ENCODE assay signal across 3 cellular contexts in the genomic region with DNA sequence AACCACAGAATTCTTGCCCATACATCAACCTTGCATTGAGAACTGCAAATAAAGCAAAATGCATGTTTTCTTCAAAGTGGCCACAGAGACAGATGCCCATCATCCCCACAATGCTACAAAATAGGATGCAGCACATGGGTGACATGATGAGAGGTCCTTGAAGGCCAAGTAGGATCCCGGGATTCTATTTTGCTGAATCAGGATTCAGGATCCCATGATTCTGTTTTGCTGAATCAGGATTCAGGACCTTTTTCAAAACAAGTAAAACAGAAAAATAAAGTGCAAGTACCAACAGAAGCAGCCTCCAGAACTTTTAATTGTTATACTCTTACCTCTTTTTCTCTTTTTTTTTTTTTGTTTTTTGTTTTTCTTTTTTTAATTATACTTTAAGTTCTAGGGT.
TF ChIP-seq lines count a peak whose summit lies in the region.

No MANE protein-coding gene starts in this region.

TF ChIP-seq in HepG2, 621 proteins besides CTCF, POLR2A, EP300 and RAD21:
- peak; percentile 82 for TF ChIP-seq MAFF (IDR thresholded peaks at IDR 0.05; ENCODE audit: low read depth, low read length)
- TF ChIP-seq ZNF431 (CRISPR knock-in tag; IDR thresholded peaks at IDR 0.05; ENCODE audit: borderline replicate concordance, low read depth), result no peak
- peak; percentile 79 to 89 for TF ChIP-seq MAFK (conservative IDR thresholded peaks at IDR 0.05 in 1 of 2, IDR thresholded peaks at IDR 0.05 in 1 of 2; ENCODE audit: low read length in 2 of 2)

TF ChIP-seq in H1, 55 proteins besides CTCF, POLR2A, EP300 and RAD21:
- no peak for TF ChIP-seq CBX8 (IDR thresholded peaks at IDR 0.05; ENCODE audit: borderline replicate concordance, low read depth, low read length)
- TF ChIP-seq MAFK (IDR thresholded peaks at IDR 0.05; ENCODE audit: low read depth, low read length), result peak; percentile 49
- TF ChIP-seq BACH1 (IDR thresholded peaks at IDR 0.05; ENCODE audit: low read length), result peak; percentile 93

TF ChIP-seq in SK-N-SH treated with all-trans-retinoic acid at 6 μM for 48 hours, 23 proteins besides CTCF, POLR2A, EP300 and RAD21:
- TF ChIP-seq SNAI2 (CRISPR knock-in tag; IDR thresholded peaks at IDR 0.05), result no peak
- TF ChIP-seq GLIS3 (CRISPR knock-in tag; IDR thresholded peaks at IDR 0.05), result no peak
- TF ChIP-seq OSR1 (CRISPR knock-in tag; IDR thresholded peaks at IDR 0.05), result no peak
- TF ChIP-seq ZC3H10 (CRISPR knock-in tag; IDR thresholded peaks at IDR 0.05), result no peak
- no peak for TF ChIP-seq CSDC2 (CRISPR knock-in tag; IDR thresholded peaks at IDR 0.05)
- no peak for TF ChIP-seq ESRRG (CRISPR knock-in tag; IDR thresholded peaks at IDR 0.05)
- TF ChIP-seq ISL1 (CRISPR knock-in tag; IDR thresholded peaks at IDR 0.05), result no peak
- TF ChIP-seq ZNF565 (CRISPR knock-in tag; conservative IDR thresholded peaks at IDR 0.05; ENCODE audit: low read depth), result no peak
- TF ChIP-seq ZFP30 (CRISPR knock-in tag; IDR thresholded peaks at IDR 0.05), result no peak
- no peak for TF ChIP-seq TOX (CRISPR knock-in tag; IDR thresholded peaks at IDR 0.05; ENCODE audit: borderline replicate concordance)
- TF ChIP-seq, protein P1, sequence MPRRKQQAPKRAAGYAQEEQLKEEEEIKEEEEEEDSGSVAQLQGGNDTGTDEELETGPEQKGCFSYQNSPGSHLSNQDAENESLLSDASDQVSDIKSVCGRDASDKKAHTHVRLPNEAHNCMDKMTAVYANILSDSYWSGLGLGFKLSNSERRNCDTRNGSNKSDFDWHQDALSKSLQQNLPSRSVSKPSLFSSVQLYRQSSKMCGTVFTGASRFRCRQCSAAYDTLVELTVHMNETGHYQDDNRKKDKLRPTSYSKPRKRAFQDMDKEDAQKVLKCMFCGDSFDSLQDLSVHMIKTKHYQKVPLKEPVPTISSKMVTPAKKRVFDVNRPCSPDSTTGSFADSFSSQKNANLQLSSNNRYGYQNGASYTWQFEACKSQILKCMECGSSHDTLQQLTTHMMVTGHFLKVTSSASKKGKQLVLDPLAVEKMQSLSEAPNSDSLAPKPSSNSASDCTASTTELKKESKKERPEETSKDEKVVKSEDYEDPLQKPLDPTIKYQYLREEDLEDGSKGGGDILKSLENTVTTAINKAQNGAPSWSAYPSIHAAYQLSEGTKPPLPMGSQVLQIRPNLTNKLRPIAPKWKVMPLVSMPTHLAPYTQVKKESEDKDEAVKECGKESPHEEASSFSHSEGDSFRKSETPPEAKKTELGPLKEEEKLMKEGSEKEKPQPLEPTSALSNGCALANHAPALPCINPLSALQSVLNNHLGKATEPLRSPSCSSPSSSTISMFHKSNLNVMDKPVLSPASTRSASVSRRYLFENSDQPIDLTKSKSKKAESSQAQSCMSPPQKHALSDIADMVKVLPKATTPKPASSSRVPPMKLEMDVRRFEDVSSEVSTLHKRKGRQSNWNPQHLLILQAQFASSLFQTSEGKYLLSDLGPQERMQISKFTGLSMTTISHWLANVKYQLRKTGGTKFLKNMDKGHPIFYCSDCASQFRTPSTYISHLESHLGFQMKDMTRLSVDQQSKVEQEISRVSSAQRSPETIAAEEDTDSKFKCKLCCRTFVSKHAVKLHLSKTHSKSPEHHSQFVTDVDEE (CRISPR knock-in tag; IDR thresholded peaks at IDR 0.05), result no peak
- TF ChIP-seq, protein P2, sequence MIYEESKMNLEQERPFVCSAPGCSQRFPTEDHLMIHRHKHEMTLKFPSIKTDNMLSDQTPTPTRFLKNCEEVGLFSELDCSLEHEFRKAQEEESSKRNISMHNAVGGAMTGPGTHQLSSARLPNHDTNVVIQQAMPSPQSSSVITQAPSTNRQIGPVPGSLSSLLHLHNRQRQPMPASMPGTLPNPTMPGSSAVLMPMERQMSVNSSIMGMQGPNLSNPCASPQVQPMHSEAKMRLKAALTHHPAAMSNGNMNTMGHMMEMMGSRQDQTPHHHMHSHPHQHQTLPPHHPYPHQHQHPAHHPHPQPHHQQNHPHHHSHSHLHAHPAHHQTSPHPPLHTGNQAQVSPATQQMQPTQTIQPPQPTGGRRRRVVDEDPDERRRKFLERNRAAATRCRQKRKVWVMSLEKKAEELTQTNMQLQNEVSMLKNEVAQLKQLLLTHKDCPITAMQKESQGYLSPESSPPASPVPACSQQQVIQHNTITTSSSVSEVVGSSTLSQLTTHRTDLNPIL (CRISPR knock-in tag; IDR thresholded peaks at IDR 0.05; ENCODE audit: low read depth), result no peak
- TF ChIP-seq RARB (CRISPR knock-in tag; IDR thresholded peaks at IDR 0.05), result no peak
- TF ChIP-seq, protein P3, sequence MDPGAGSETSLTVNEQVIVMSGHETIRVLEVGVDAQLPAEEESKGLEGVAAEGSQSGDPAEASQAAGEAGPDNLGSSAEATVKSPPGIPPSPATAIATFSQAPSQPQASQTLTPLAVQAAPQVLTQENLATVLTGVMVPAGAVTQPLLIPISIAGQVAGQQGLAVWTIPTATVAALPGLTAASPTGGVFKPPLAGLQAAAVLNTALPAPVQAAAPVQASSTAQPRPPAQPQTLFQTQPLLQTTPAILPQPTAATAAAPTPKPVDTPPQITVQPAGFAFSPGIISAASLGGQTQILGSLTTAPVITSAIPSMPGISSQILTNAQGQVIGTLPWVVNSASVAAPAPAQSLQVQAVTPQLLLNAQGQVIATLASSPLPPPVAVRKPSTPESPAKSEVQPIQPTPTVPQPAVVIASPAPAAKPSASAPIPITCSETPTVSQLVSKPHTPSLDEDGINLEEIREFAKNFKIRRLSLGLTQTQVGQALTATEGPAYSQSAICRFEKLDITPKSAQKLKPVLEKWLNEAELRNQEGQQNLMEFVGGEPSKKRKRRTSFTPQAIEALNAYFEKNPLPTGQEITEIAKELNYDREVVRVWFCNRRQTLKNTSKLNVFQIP (CRISPR knock-in tag; IDR thresholded peaks at IDR 0.05; ENCODE audit: borderline replicate concordance, low read depth), result no peak
- TF ChIP-seq PPARA (CRISPR knock-in tag; IDR thresholded peaks at IDR 0.05; ENCODE audit: borderline replicate concordance), result no peak
- no peak for TF ChIP-seq PATZ1 (CRISPR knock-in tag; IDR thresholded peaks at IDR 0.05; ENCODE audit: borderline replicate concordance)
- TF ChIP-seq BACH2 (CRISPR knock-in tag; IDR thresholded peaks at IDR 0.05; ENCODE audit: borderline replicate concordance), result no peak
- TF ChIP-seq TCF4 (CRISPR knock-in tag; IDR thresholded peaks at IDR 0.05; ENCODE audit: borderline replicate concordance), result no peak
- no peak for TF ChIP-seq ZNF8 (CRISPR knock-in tag; IDR thresholded peaks at IDR 0.05)
